In the genomic region with DNA sequence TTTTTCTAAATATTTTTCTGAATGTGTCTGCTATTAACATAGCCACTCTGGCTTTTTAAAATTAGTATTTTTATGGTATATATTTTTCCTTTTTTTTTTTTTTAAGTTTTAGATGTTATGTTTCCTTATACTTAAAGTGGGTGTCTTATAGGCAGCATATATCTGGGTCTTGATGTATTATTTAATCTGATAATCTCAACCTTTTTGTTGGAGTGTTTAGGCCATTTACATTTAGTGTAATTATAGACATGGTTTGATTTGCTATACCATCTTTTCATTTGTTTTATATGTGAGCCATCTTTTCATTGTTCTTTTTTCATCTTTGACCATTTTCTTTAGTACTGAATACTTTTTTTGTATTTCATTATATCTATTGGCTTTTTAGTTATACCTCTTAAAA, we compare ENCODE assay signal across 18 cellular contexts. TPM values are rescaled to one million over a fixed set of nuclear protein-coding genes. Genes with fewer than 3 reads are reported as not detected.
A peak's percentile ranks its signal among the peaks of the same experiment; 100 is the strongest.
DNase-seq lines count a peak whose midpoint lies in the region; ATAC-seq and FAIRE-seq lines count a peak whose summit lies in the region.
"Had no signal": no experiment of that assay in that cellular context is flagged by ENCODE, and none has a peak within 500 bp of the region (broad histone marks: within the 10 kb centered on the region; RNA-seq: fewer than 3 reads in every experiment).

No MANE protein-coding gene starts in this region.

- no peak overlapping the region for H3K4me3 Mint-ChIP-seq in stimulated activated memory B cell treated with anti-CD40 and anti-IgM and Interleukin-4, amounts not matched to agents 10 μg/mL and 1 μg/mL and 100 μg/mL, for 72 hours
- H3K4me3 Mint-ChIP-seq in activated T-cell treated with anti-CD3 and anti-CD28 coated beads, Interleukin-2, amount 50 U/mL, for 72 hours, result no peak overlapping the region
- H3K4me3 Mint-ChIP-seq: CD4-positive, alpha-beta memory T cell had no signal

- peak overlapping the region in 1 of 2 experiments; percentile 23 for H3K4me3 ChIP-seq in mesenchymal stem cell (ENCODE audit: insufficient read depth in 1 of 2, low read depth in 1 of 2, low read length in 2 of 2)
- H3K4me3 ChIP-seq: HAP-1 had no signal

- H3K27ac ChIP-seq in mesenchymal stem cell (ENCODE audit: low read length, poor library complexity, severe bottlenecking), result no peak overlapping the region

- peak; percentile 51 for FAIRE-seq in RCC 7860 (lab: Jason Lieb, UNC)
- FAIRE-seq in endometrium (lab: Jason Lieb, UNC), result peak; percentile 15
- FAIRE-seq: GM12891, GM18507, H54 had no signal

- H3K27me3 Mint-ChIP-seq in stimulated activated memory B cell treated with anti-CD40 and anti-IgM and Interleukin-4, amounts not matched to agents 10 μg/mL and 1 μg/mL and 100 μg/mL, for 72 hours, result no peaks in the 10 kb centered on the region
- H3K27me3 Mint-ChIP-seq in activated T-cell treated with anti-CD3 and anti-CD28 coated beads, Interleukin-2, amount 50 U/mL, for 72 hours (ENCODE audit: low read depth), result no peaks in the 10 kb centered on the region
- H3K27me3 Mint-ChIP-seq: CD4-positive, alpha-beta memory T cell had no signal

- H3K36me3 Mint-ChIP-seq in stimulated activated memory B cell treated with anti-CD40 and anti-IgM and Interleukin-4, amounts not matched to agents 10 μg/mL and 1 μg/mL and 100 μg/mL, for 72 hours, result peaks cover 87% of the 10 kb centered on the region
- peaks cover 14 to 45% of the 10 kb centered on the region in 2 donors for H3K36me3 Mint-ChIP-seq in activated T-cell treated with anti-CD3 and anti-CD28 coated beads, Interleukin-2, amount 50 U/mL, for 72 hours (ENCODE audit: insufficient read depth in 2 of 2)

- H2AFZ ChIP-seq in mesenchymal stem cell (ENCODE audit: low read depth, low read length), result no peak overlapping the region

- H2AK5ac ChIP-seq in mesenchymal stem cell (ENCODE audit: low read length, severe bottlenecking), result no peak overlapping the region

- no peak overlapping the region for H3K18ac ChIP-seq in mesenchymal stem cell (ENCODE audit: low read depth in 1 of 2, low read length in 2 of 2)

- no peak overlapping the region for H4K91ac ChIP-seq in mesenchymal stem cell (ENCODE audit: low read length)

- H3K23ac ChIP-seq in mesenchymal stem cell (ENCODE audit: low read length in 2 of 2), result no peak overlapping the region

- H2BK12ac ChIP-seq in mesenchymal stem cell (ENCODE audit: low read length in 2 of 2), result no peak overlapping the region

- no peak overlapping the region for H3K4me2 ChIP-seq in mesenchymal stem cell (ENCODE audit: low read length, poor library complexity, severe bottlenecking)

- H3K36me3 ChIP-seq in mesenchymal stem cell (ENCODE audit: control insufficient read depth in 1 of 2, insufficient read depth in 2 of 2, low read depth in 1 of 2, low read length in 2 of 2), result peaks cover 7 to 29% of the 10 kb centered on the region in 2 experiments
- H3K36me3 ChIP-seq: HAP-1 had no signal

- H3K14ac ChIP-seq in mesenchymal stem cell (ENCODE audit: low read length in 2 of 2), result no peak overlapping the region

- H3K9me3 Mint-ChIP-seq in stimulated activated memory B cell treated with anti-CD40 and anti-IgM and Interleukin-4, amounts not matched to agents 10 μg/mL and 1 μg/mL and 100 μg/mL, for 72 hours, result peaks cover 22% of the 10 kb centered on the region
- peaks cover 12 to 14% of the 10 kb centered on the region in 2 donors for H3K9me3 Mint-ChIP-seq in activated T-cell treated with anti-CD3 and anti-CD28 coated beads, Interleukin-2, amount 50 U/mL, for 72 hours

- H3K27ac Mint-ChIP-seq in stimulated activated memory B cell treated with anti-CD40 and anti-IgM and Interleukin-4, amounts not matched to agents 10 μg/mL and 1 μg/mL and 100 μg/mL, for 72 hours, result no peak overlapping the region
- no peak overlapping the region for H3K27ac Mint-ChIP-seq in activated T-cell treated with anti-CD3 and anti-CD28 coated beads, Interleukin-2, amount 50 U/mL, for 72 hours
- H3K27ac Mint-ChIP-seq: CD4-positive, alpha-beta memory T cell had no signal

- peak overlapping the region; percentile 44 for H2BK5ac ChIP-seq in mesenchymal stem cell (ENCODE audit: low read depth, low read length, poor library complexity, severe bottlenecking)

- no peak overlapping the region for H3K4ac ChIP-seq in mesenchymal stem cell (ENCODE audit: low read depth in 1 of 2, low read length in 2 of 2)

- no peak overlapping the region for H3K9ac ChIP-seq in mesenchymal stem cell (ENCODE audit: low read length)

- no peak for DNase-seq in RCC 7860 (ENCODE audit: low spot score)
- DNase-seq in mesenchymal stem cell, result no peak
- no peak for DNase-seq in NCI-H1436 (lab: John Stamatoyannopoulos, UW)
- no peak for DNase-seq in activated T-cell treated with anti-CD3 and anti-CD28 coated beads, Interleukin-2, amount 50 U/mL, for 72 hours
- DNase-seq: C1 segment of cervical spinal cord; Calu3; CD4-positive, alpha-beta memory T cell; COR-L47; DMS53; DMS79 treated with DMSO at 0.1 percent for 48 hours; GF-D8; GOT3 had no signal

- no peak for ATAC-seq in stimulated activated memory B cell treated with anti-CD40 and anti-IgM and Interleukin-4, amounts not matched to agents 10 μg/mL and 1 μg/mL and 100 μg/mL, for 72 hours
- ATAC-seq in activated T-cell treated with anti-CD3 and anti-CD28 coated beads, Interleukin-2, amount 50 U/mL, for 72 hours (replicated peaks in 1 of 2), result no peak

- H2BK15ac ChIP-seq in mesenchymal stem cell (ENCODE audit: low read depth, poor library complexity, severe bottlenecking), result no peak overlapping the region

- H3K27me3 ChIP-seq in mesenchymal stem cell (ENCODE audit: control insufficient read depth in 1 of 2, insufficient read depth in 1 of 2, low read length in 2 of 2), result no peaks in the 10 kb centered on the region

- H3K79me1 ChIP-seq in mesenchymal stem cell (replicated peaks; ENCODE audit: low read length, poor library complexity, severe bottlenecking), result peaks cover 13% of the 10 kb centered on the region

- H2BK120ac ChIP-seq in mesenchymal stem cell (ENCODE audit: low read depth, low read length), result no peak overlapping the region

- H3K4me1 Mint-ChIP-seq in stimulated activated memory B cell treated with anti-CD40 and anti-IgM and Interleukin-4, amounts not matched to agents 10 μg/mL and 1 μg/mL and 100 μg/mL, for 72 hours, result no peaks in the 10 kb centered on the region
- H3K4me1 Mint-ChIP-seq in activated T-cell treated with anti-CD3 and anti-CD28 coated beads, Interleukin-2, amount 50 U/mL, for 72 hours (ENCODE audit: low read depth), result no peaks in the 10 kb centered on the region

- H3K9me3 ChIP-seq in mesenchymal stem cell (ENCODE audit: control insufficient read depth, low read length), result peaks cover 68% of the 10 kb centered on the region

- H4K8ac ChIP-seq in mesenchymal stem cell (ENCODE audit: low read length), result no peak overlapping the region

- no peaks in the 10 kb centered on the region for H3K4me1 ChIP-seq in mesenchymal stem cell (ENCODE audit: control insufficient read depth, insufficient read depth, low read depth, low read length)
- H3K4me1 ChIP-seq: HAP-1 had no signal

RNA-seq across cellular contexts. Expression of gene TRUB1, which starts 45.0 kb away (rescaled TPM):
- 13.5 TPM for polyA plus RNA-seq in mesenchymal stem cell (2013, experiment 1 of 2)
- 14.5 TPM for polyA plus RNA-seq in mesenchymal stem cell (2013, experiment 2 of 2)
- total RNA-seq in activated T-cell treated with anti-CD3 and anti-CD28 coated beads, Interleukin-2, amount 50 U/mL, for 72 hours, result 10 to 100 TPM; 13.1 to 14.2 TPM
